18 cellular contexts compared by ENCODE assay signal in the genomic region with DNA sequence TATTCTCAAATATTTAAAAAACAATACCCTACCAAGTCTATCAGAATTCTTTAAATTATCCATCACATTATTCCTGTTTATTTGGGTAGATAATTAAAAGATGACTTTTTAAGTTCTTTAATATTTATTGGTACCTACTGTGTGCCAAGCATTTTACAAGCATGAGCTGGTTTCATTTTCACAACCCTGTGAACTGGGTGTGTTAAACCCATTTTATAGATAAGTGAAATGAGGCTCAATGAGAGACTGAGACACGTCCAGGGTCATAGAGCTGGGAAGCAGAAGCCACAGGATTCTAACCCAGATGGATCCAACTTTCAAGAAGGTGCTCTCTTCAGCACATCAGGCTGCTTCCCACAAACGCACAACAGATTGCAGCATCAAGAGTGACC. TPM values are rescaled to one million over a fixed set of nuclear protein-coding genes. Genes with fewer than 3 reads are reported as not detected.
A peak's percentile ranks its signal among the peaks of the same experiment; 100 is the strongest.
DNase-seq lines count a peak whose midpoint lies in the region; ATAC-seq and TF ChIP-seq lines count a peak whose summit lies in the region.
"Had no signal": no experiment of that assay in that cellular context is flagged by ENCODE, and none has a peak within 500 bp of the region (broad histone marks: within the 10 kb centered on the region; RNA-seq: fewer than 3 reads in every experiment).

No MANE protein-coding gene starts in this region.

- DNase-seq in glutamatergic neuron: no peak
- DNase-seq in NCI-H1694 treated with DMSO at 0.1 percent for 48 hours (lab: John Stamatoyannopoulos, UW): no peak
- DNase-seq: BE2C; CD4-positive, alpha-beta T cell; CD8-positive, alpha-beta memory T cell; DMS 273 treated with DMSO at 0.1 percent for 48 hours; DMS79; EL; GDM1; H7; HCEC 1CT had no signal

- H3K9me3 Mint-ChIP-seq in glutamatergic neuron (ENCODE audit: unreplicated experiment): peaks cover 2% of the 10 kb centered on the region
- H3K9me3 Mint-ChIP-seq: CD14-positive monocyte; CD4-positive, alpha-beta T cell; CD8-positive, alpha-beta memory T cell had no signal

- TF ChIP-seq CTCF in glutamatergic neuron (IDR thresholded peaks at IDR 0.05; ENCODE audit: partially characterized antibody, unreplicated experiment): no peak

- ATAC-seq in HG02840 (IDR thresholded peaks at IDR 0.05; ENCODE audit: low FRiP score, unreplicated experiment) (no peak), GM18873 (IDR thresholded peaks at IDR 0.05; ENCODE audit: low FRiP score, unreplicated experiment) (no peak)

- peaks cover 5% of the 10 kb centered on the region for H3K27me3 Mint-ChIP-seq in glutamatergic neuron (ENCODE audit: unreplicated experiment)

- no peaks in the 10 kb centered on the region for H3K36me3 Mint-ChIP-seq in glutamatergic neuron (ENCODE audit: unreplicated experiment)
- H3K36me3 Mint-ChIP-seq: CD14-positive monocyte; CD8-positive, alpha-beta memory T cell had no signal

- peak overlapping the region; percentile 60 for H3K27ac ChIP-seq in angular gyrus (ENCODE audit: low read depth, low read length)
- H3K27ac ChIP-seq in cingulate gyrus (ENCODE audit: low read depth, low read length): peak overlapping the region; percentile 65
- H3K27ac ChIP-seq: 22Rv1; BLaER1 treated with 17β-estradiol and CSF1 and Interleukin-3, amounts not matched to agents 10 nM and 100 nM had no signal

- H3K4me1 Mint-ChIP-seq in glutamatergic neuron (ENCODE audit: low read depth, unreplicated experiment): peaks cover 24% of the 10 kb centered on the region
- H3K4me1 Mint-ChIP-seq: CD14-positive monocyte; CD8-positive, alpha-beta memory T cell had no signal

- H3K4me3 Mint-ChIP-seq in glutamatergic neuron (ENCODE audit: unreplicated experiment): no peak overlapping the region
- H3K4me3 Mint-ChIP-seq: CD14-positive monocyte; CD4-positive, alpha-beta T cell; CD8-positive, alpha-beta memory T cell had no signal

- H3K27ac Mint-ChIP-seq in glutamatergic neuron (ENCODE audit: unreplicated experiment): peak overlapping the region; percentile 88
- H3K27ac Mint-ChIP-seq: CD14-positive monocyte; CD4-positive, alpha-beta T cell had no signal

RNA-seq across cellular contexts. Expression of a gene that starts 12.3 kb away (rescaled TPM):
- 6.9 TPM for total RNA-seq in glutamatergic neuron (ENCODE audit: unreplicated experiment)
- total RNA-seq: CD4-positive, alpha-beta T cell; CD8-positive, alpha-beta memory T cell had no signal
